ENCODE assay signal across 11 cellular contexts in the genomic region with DNA sequence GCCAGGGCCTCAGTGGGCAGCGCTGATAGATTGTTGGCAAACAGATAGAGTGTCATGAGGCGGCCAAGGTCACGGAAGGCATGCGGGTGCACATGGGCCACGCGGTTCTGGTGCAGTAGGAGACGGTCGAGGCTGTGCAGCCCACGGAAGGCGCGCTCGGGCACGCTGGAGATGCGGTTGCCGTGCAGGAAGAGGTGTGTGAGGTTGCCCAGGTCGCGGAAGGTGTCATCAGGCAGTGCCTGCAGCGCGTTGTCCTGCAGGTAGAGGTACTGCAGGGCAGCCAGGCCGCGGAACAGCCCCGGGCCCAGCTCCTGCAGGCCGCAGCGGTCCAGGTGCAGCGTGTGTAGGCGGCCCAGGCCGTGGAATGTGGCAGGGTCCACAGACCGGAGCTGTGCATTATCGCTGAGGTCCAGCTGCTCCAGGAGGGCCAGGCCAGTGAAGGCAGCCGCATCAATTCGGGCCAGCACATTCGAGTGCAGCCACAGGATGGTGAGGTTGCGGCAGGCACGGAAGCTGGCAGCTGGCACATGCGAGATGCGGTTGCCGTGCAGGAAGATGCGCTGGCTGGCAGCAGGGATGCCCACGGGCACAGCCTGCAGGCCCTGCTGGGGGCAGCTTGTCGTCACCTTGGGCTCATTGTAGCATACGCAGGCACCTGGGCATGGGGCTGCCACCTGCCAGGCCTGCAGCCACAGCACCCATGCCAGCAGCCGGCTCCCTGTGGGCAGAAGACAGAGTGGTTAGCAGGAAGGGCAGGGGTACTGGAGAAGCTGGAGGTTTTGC. TPM values are rescaled to one million over a fixed set of nuclear protein-coding genes. Genes with fewer than 3 reads are reported as not detected.
DNase-seq lines count a peak whose midpoint lies in the region; ATAC-seq and TF ChIP-seq lines count a peak whose summit lies in the region.
"Had no signal": no experiment of that assay in that cellular context is flagged by ENCODE, and none has a peak within 500 bp of the region (broad histone marks: within the 10 kb centered on the region; RNA-seq: fewer than 3 reads in every experiment).

No MANE protein-coding gene starts in this region.

- H3K4me3 Mint-ChIP-seq in WTC11 = no peak overlapping the region
- H3K4me3 Mint-ChIP-seq in effector memory CD8-positive, alpha-beta T cell = peak overlapping the region; percentile 51 to 60

- H3K36me3 Mint-ChIP-seq in WTC11 = no peaks in the 10 kb centered on the region
- peaks cover 17% of the 10 kb centered on the region for H3K36me3 Mint-ChIP-seq in effector memory CD8-positive, alpha-beta T cell (ENCODE audit: insufficient read depth)

- peaks cover 0 to 3% (median 0%) of the 10 kb centered on the region in 3 donors for H3K36me3 ChIP-seq in tibial artery
- H3K36me3 ChIP-seq: heart left ventricle, upper lobe of left lung had no signal

- no peaks in the 10 kb centered on the region for H3K9me3 ChIP-seq in tibial artery
- H3K9me3 ChIP-seq: heart left ventricle, upper lobe of left lung had no signal

- peaks cover 0 to 22% of the 10 kb centered on the region in 2 donors for H3K27me3 ChIP-seq in tibial artery
- H3K27me3 ChIP-seq: heart left ventricle, upper lobe of left lung had no signal

- H3K4me1 ChIP-seq in tibial artery = peaks cover 3 to 39% (median 18%) of the 10 kb centered on the region in 4 donors

- peak overlapping the region; percentile 91 for H3K27ac Mint-ChIP-seq in WTC11
- H3K27ac Mint-ChIP-seq in effector memory CD8-positive, alpha-beta T cell = peak overlapping the region; percentile 64 to 94

- intact Hi-C loops in tibial artery (cut with DNase I; ENCODE audit: low total_unique reads) = no loop called here

- TF ChIP-seq CTCF in WTC11 (IDR thresholded peaks at IDR 0.05) (no peak), tibial artery (IDR thresholded peaks at IDR 0.05) (no peak)

- POLR2A ChIA-PET in WTC11 (lab: Charles Lee) = no interaction called here

- H3K27ac ChIP-seq in temporal lobe (ENCODE audit: low read depth, low read length) (peak overlapping the region; percentile 89), tibial artery (no peak overlapping the region)
- H3K27ac ChIP-seq: epithelial cell of prostate had no signal

- H3K27me3 Mint-ChIP-seq in WTC11 (ENCODE audit: low read depth) = no peaks in the 10 kb centered on the region
- H3K27me3 Mint-ChIP-seq in effector memory CD8-positive, alpha-beta T cell = no peaks in the 10 kb centered on the region

- DNase-seq in activated effector memory CD4-positive, alpha-beta T cell treated with Interleukin-2 at 50 U/mL for 16 hours = peak; percentile 19
- DNase-seq in activated effector memory CD4-positive, alpha-beta T cell treated with anti-CD3 and anti-CD28 coated beads, Interleukin-2, amount 50 U/mL, for 16 hours = no peak
- no peak for DNase-seq in WTC11 (ENCODE audit: low spot score)
- DNase-seq in effector memory CD8-positive, alpha-beta T cell = peak in 2 of 3 experiments; percentile 28 to 39
- DNase-seq in tibial artery = no peak

- no peak overlapping the region for H3K4me3 ChIP-seq in tibial artery

- no peaks in the 10 kb centered on the region for H3K9me3 Mint-ChIP-seq in WTC11
- H3K9me3 Mint-ChIP-seq in effector memory CD8-positive, alpha-beta T cell = no peaks in the 10 kb centered on the region

- H3K4me1 Mint-ChIP-seq in WTC11 = peaks cover 43% of the 10 kb centered on the region
- peaks cover 26 to 47% of the 10 kb centered on the region in 2 donors for H3K4me1 Mint-ChIP-seq in effector memory CD8-positive, alpha-beta T cell (ENCODE audit: low read depth in 2 of 2)

- CTCF ChIA-PET in WTC11 (lab: Charles Lee) = interaction anchor here (0.8 to 1.6 kb wide), 3 partner anchors 16 to 83 kb away, joined by 3 to 4 read pairs (median 3); no protein-coding TSS in a partner anchor

- ATAC-seq in WTC11 (no peak), HG03521 (IDR thresholded peaks at IDR 0.05; ENCODE audit: unreplicated experiment) (no peak), GM19463 (IDR thresholded peaks at IDR 0.05; ENCODE audit: unreplicated experiment) (no peak)
- peak; percentile 32 for ATAC-seq in effector memory CD8-positive, alpha-beta T cell (replicated peaks)

TF ChIP-seq in WTC11, 78 proteins besides CTCF, POLR2A, EP300 and RAD21:
- TF ChIP-seq ETV6 (CRISPR knock-in tag; IDR thresholded peaks at IDR 0.05) = no peak
- TF ChIP-seq, protein P1, sequence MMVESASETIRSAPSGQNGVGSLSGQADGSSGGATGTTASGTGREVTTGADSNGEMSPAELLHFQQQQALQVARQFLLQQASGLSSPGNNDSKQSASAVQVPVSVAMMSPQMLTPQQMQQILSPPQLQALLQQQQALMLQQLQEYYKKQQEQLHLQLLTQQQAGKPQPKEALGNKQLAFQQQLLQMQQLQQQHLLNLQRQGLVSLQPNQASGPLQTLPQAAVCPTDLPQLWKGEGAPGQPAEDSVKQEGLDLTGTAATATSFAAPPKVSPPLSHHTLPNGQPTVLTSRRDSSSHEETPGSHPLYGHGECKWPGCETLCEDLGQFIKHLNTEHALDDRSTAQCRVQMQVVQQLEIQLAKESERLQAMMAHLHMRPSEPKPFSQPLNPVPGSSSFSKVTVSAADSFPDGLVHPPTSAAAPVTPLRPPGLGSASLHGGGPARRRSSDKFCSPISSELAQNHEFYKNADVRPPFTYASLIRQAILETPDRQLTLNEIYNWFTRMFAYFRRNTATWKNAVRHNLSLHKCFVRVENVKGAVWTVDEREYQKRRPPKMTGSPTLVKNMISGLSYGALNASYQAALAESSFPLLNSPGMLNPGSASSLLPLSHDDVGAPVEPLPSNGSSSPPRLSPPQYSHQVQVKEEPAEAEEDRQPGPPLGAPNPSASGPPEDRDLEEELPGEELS (CRISPR knock-in tag; IDR thresholded peaks at IDR 0.05) = no peak
- peak; percentile 43; the same call in 1 of the 2 replicates for TF ChIP-seq FOXP1 (CRISPR knock-in tag; IDR thresholded peaks at IDR 0.05; ENCODE audit: borderline replicate concordance)

RNA-seq across cellular contexts. Expression of a gene that starts 25.5 kb away (rescaled TPM):
- 23.0 to 27.0 TPM (median 25.0 TPM) in 3 replicates for total RNA-seq in WTC11 (2021)
- total RNA-seq in temporal lobe = 7.6 TPM

Comparison
In these comparisons a context has a peak if more than half of its experiments do, and no peak if none do; other contexts are left out.
1. DNase-seq: peak in activated effector memory CD4-positive, alpha-beta T cell treated with Interleukin-2 at 50 U/mL for 16 hours (single experiment) and effector memory CD8-positive, alpha-beta T cell (2 of 3); none in activated effector memory CD4-positive, alpha-beta T cell treated with anti-CD3 and anti-CD28 coated beads, Interleukin-2, amount 50 U/mL, for 16 hours (single experiment), WTC11 (single experiment) and tibial artery (0 of 2).